18 cellular contexts compared by ENCODE assay signal in the genomic region with DNA sequence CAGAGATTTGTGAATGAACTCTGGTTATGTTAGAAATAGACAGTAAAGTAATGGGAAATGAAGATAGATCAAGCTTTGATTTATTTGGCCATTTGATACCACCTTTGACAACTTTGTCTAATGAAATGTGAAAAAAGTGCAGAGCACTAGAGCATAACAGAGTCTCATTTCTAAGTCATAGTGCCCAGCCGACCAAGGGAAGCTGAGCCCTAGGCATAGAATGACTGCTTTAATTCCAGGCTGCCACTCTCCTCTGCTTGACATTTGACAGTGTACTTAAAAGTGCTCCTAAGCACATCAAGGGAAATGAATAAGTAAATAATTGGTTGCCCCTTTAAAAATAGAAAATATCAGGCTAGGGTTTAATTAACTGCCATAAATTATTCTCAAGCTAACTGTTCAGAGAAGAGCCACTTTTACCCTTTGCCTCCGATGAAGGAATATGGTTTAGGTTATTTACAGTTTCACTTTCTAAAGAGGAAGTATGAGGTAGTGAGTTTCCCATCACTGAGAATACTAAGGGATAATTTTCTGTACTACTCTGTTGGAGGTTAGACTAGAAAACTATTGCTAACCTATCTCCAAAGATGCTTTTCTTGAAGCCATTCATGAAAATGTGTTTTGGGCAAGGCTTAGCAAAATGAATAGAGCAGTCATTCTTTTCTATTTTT.
DNase-seq lines count a peak whose midpoint lies in the region; ATAC-seq, FAIRE-seq and TF ChIP-seq lines count a peak whose summit lies in the region.
"Had no signal": no experiment of that assay in that cellular context is flagged by ENCODE, and none has a peak within 500 bp of the region (broad histone marks: within the 10 kb centered on the region; RNA-seq: fewer than 3 reads in every experiment).

No MANE protein-coding gene starts in this region.

- no peak for FAIRE-seq in H54 (lab: Jason Lieb, UNC)
- FAIRE-seq: colon had no signal

- no peak overlapping the region for H4K91ac ChIP-seq in H9 (ENCODE audit: insufficient read length, low read depth, low read length)

- no peak overlapping the region for H3K4ac ChIP-seq in H9 (ENCODE audit: low read depth, low read length)

- no peaks in the 10 kb centered on the region; a peak in 1 of 5 replicates for H3K9me3 Mint-ChIP-seq in H9
- H3K9me3 Mint-ChIP-seq: activated CD4-positive, alpha-beta memory T cell treated with anti-CD3 and anti-CD28 coated beads, Interleukin-2, amount 10 ng/mL, durations not matched to agents 7 days and 5 days; activated T-helper 1 cell treated with anti-CD3 and anti-CD28 coated beads, Interleukin-12 subunit alpha, Interleukin-12 subunit beta, Interleukin-2, Interleukin-4 antibody, amounts not matched to agents 30 ng/mL and 10 ng/mL and 1 ng/mL, durations not matched to agents 14 hours and 24 hours and 36 hours; neural crest cell had no signal

- no peak overlapping the region for H3K4me3 Mint-ChIP-seq in H9
- H3K4me3 Mint-ChIP-seq: activated CD4-positive, alpha-beta memory T cell treated with anti-CD3 and anti-CD28 coated beads, Interleukin-2, amount 10 ng/mL, durations not matched to agents 7 days and 5 days; activated T-helper 1 cell treated with anti-CD3 and anti-CD28 coated beads, Interleukin-12 subunit alpha, Interleukin-12 subunit beta, Interleukin-2, Interleukin-4 antibody, amounts not matched to agents 30 ng/mL and 10 ng/mL and 1 ng/mL, durations not matched to agents 14 hours and 24 hours and 36 hours; neural crest cell had no signal

- H3K4me3 ChIP-seq in BLaER1 treated with 17β-estradiol and CSF1 and Interleukin-3, amounts not matched to agents 10 nM and 100 nM = peak overlapping the region in 3 of 10 experiments; percentile 19 to 30 (median 28); a peak in 3 of 20 replicates
- H3K4me3 ChIP-seq: gastroesophageal sphincter, SJSA1 had no signal

- H3K4me2 ChIP-seq in BLaER1 treated with 17β-estradiol and CSF1 and Interleukin-3, amounts not matched to agents 10 nM and 100 nM = peak overlapping the region; percentile 30 to 74 (median 46); a peak in 19 of 22 replicates
- no peak overlapping the region for H3K4me2 ChIP-seq in H9 (ENCODE audit: insufficient read depth, insufficient read length, low read length)

- H3K27me3 ChIP-seq in BLaER1 treated with 17β-estradiol and CSF1 and Interleukin-3, amounts not matched to agents 10 nM and 100 nM = no peaks in the 10 kb centered on the region
- no peaks in the 10 kb centered on the region for H3K27me3 ChIP-seq in H9 (ENCODE audit: insufficient read depth, low read length)
- H3K27me3 ChIP-seq: gastroesophageal sphincter, SJSA1 had no signal

- no peak overlapping the region for H3K14ac ChIP-seq in H9 (ENCODE audit: insufficient read depth, low read length)

- no peak overlapping the region for H2BK5ac ChIP-seq in H9 (ENCODE audit: insufficient read length, low read length)

- H2BK12ac ChIP-seq in H9 (ENCODE audit: insufficient read length, low read depth, low read length) = no peak overlapping the region

- H3K18ac ChIP-seq in H9 (ENCODE audit: insufficient read length, low read depth, low read length) = no peak overlapping the region

- no peak overlapping the region for H3T11ph ChIP-seq in H9 (ENCODE audit: low read length)

- no peak overlapping the region for H2BK120ac ChIP-seq in H9 (ENCODE audit: low read depth, low read length, poor library complexity, severe bottlenecking)

- no peaks in the 10 kb centered on the region for H3K27me3 Mint-ChIP-seq in H9 (ENCODE audit: low read depth)
- H3K27me3 Mint-ChIP-seq: activated CD4-positive, alpha-beta memory T cell treated with anti-CD3 and anti-CD28 coated beads, Interleukin-2, amount 10 ng/mL, durations not matched to agents 7 days and 5 days had no signal

- no peak overlapping the region for H3K23ac ChIP-seq in H9 (ENCODE audit: insufficient read length, low read depth, low read length)

- H3K79me1 ChIP-seq in H9 (ENCODE audit: insufficient read depth, low read depth, low read length, poor library complexity, severe bottlenecking) = no peaks in the 10 kb centered on the region

- H3K23me2 ChIP-seq in H9 (ENCODE audit: insufficient read length, low read depth, low read length, poor library complexity, severe bottlenecking) = no peaks in the 10 kb centered on the region

- H3K27ac ChIP-seq in BLaER1 treated with 17β-estradiol and CSF1 and Interleukin-3, amounts not matched to agents 10 nM and 100 nM = peak overlapping the region in 2 of 11 experiments; percentile 35 to 39; a peak in 3 of 22 replicates
- H3K27ac ChIP-seq in H9 (ENCODE audit: insufficient read length, low read depth, low read length) = no peak overlapping the region
- H3K27ac ChIP-seq: gastroesophageal sphincter, SJSA1 had no signal

- no peak overlapping the region for H2AK5ac ChIP-seq in H9 (ENCODE audit: insufficient read length, low read length)

- peak; percentile 29 for DNase-seq in NOMO-1 treated with DMSO at 0.1 percent for 48 hours (lab: John Stamatoyannopoulos, UW; ENCODE audit: unreplicated experiment)
- DNase-seq in left kidney (ENCODE audit: low read depth, low spot score) = peak; percentile 88
- no peak for DNase-seq in H54 (ENCODE audit: insufficient read length, low spot score)
- no peak for DNase-seq in A172 (ENCODE audit: low spot score)
- no peak for DNase-seq in H9
- DNase-seq in NCI-H1930 (lab: John Stamatoyannopoulos, UW) = no peak
- DNase-seq: activated CD4-positive, alpha-beta memory T cell treated with anti-CD3 and anti-CD28 coated beads, Interleukin-2, amount 10 ng/mL, durations not matched to agents 7 days and 5 days; GF-D8; mammary epithelial cell; NCI-H345; retina had no signal

- no CpG with 5 or more reads among the region's 2 CpGs for WGBS in H9 (ENCODE audit: extremely low coverage, insufficient read length, low lambda C conversion rate)

- no peak overlapping the region for H2BK20ac ChIP-seq in H9 (ENCODE audit: low read depth, low read length, poor library complexity, severe bottlenecking)

- no peak overlapping the region for H2BK15ac ChIP-seq in H9 (ENCODE audit: low read depth, low read length)

- ATAC-seq in GM19351 (IDR thresholded peaks at IDR 0.05; ENCODE audit: unreplicated experiment) = peak; percentile 48
- ATAC-seq: gastroesophageal sphincter had no signal

- TF ChIP-seq POLR2A in H54 (IDR thresholded peaks at IDR 0.05; ENCODE audit: low read depth, low read length) = no peak

- H3K27ac Mint-ChIP-seq in H9 = no peak overlapping the region
- H3K27ac Mint-ChIP-seq: activated CD4-positive, alpha-beta memory T cell treated with anti-CD3 and anti-CD28 coated beads, Interleukin-2, amount 10 ng/mL, durations not matched to agents 7 days and 5 days; activated T-helper 1 cell treated with anti-CD3 and anti-CD28 coated beads, Interleukin-12 subunit alpha, Interleukin-12 subunit beta, Interleukin-2, Interleukin-4 antibody, amounts not matched to agents 30 ng/mL and 10 ng/mL and 1 ng/mL, durations not matched to agents 14 hours and 24 hours and 36 hours had no signal

- no peaks in the 10 kb centered on the region for H3K36me3 ChIP-seq in BLaER1 treated with 17β-estradiol and CSF1 and Interleukin-3, amounts not matched to agents 10 nM and 100 nM
- H3K36me3 ChIP-seq: gastroesophageal sphincter, SJSA1 had no signal

- H3K36me3 Mint-ChIP-seq in H9 (ENCODE audit: insufficient read depth in 1 of 3, low read depth in 3 of 3) = no peaks in the 10 kb centered on the region; a peak in 1 of 7 replicates

- TF ChIP-seq CTCF in H9 (conservative IDR thresholded peaks at IDR 0.05) = no peak

- H3K9ac ChIP-seq in BLaER1 treated with 17β-estradiol and CSF1 and Interleukin-3, amounts not matched to agents 10 nM and 100 nM = peak overlapping the region in 4 of 11 experiments; percentile 3 to 24 (median 12); a peak in 3 of 22 replicates
- H3K9ac ChIP-seq in H9 (ENCODE audit: extremely low read depth, insufficient read length, low read length) = no peak overlapping the region

- no peak overlapping the region for H3K56ac ChIP-seq in H9 (ENCODE audit: insufficient read length, low read depth, low read length)

- no peaks in the 10 kb centered on the region for H3K9me3 ChIP-seq in BLaER1 treated with 17β-estradiol and CSF1 and Interleukin-3, amounts not matched to agents 10 nM and 100 nM (replicated peaks in 1 of 11)
- H3K9me3 ChIP-seq in H9 (ENCODE audit: control insufficient read depth, low read depth, low read length) = no peaks in the 10 kb centered on the region
- H3K9me3 ChIP-seq: gastroesophageal sphincter, SJSA1 had no signal

- H2AFZ ChIP-seq in H9 (ENCODE audit: low read length) = no peak overlapping the region

- peaks cover 24 to 26% of the 10 kb centered on the region in 2 experiments for H3K4me1 Mint-ChIP-seq in H9
- H3K4me1 Mint-ChIP-seq: activated CD4-positive, alpha-beta memory T cell treated with anti-CD3 and anti-CD28 coated beads, Interleukin-2, amount 10 ng/mL, durations not matched to agents 7 days and 5 days; neural crest cell had no signal

- no peak overlapping the region for H4K5ac ChIP-seq in H9 (ENCODE audit: insufficient read length, low read depth, low read length)

- H4K20me1 ChIP-seq in BLaER1 treated with 17β-estradiol and CSF1 and Interleukin-3, amounts not matched to agents 10 nM and 100 nM = no peaks in the 10 kb centered on the region
- no peaks in the 10 kb centered on the region for H4K20me1 ChIP-seq in H9 (ENCODE audit: control insufficient read depth, insufficient read depth, insufficient read length)

- no peak overlapping the region for H4K8ac ChIP-seq in H9 (replicated peaks; ENCODE audit: insufficient read length, low read depth, low read length)

- H3K4me1 ChIP-seq in BLaER1 treated with 17β-estradiol and CSF1 and Interleukin-3, amounts not matched to agents 10 nM and 100 nM = peaks cover 13 to 32% (median 27%) of the 10 kb centered on the region in 10 experiments
- H3K4me1 ChIP-seq in H9 (ENCODE audit: insufficient read depth, low read length) = peaks cover 15% of the 10 kb centered on the region; the same call in 1 of the 2 replicates
- H3K4me1 ChIP-seq: gastroesophageal sphincter, SJSA1 had no signal

- H3K79me2 ChIP-seq in H9 (ENCODE audit: insufficient read depth, low read length) = no peaks in the 10 kb centered on the region

Comparison
In these comparisons a context has a peak if more than half of its experiments do, and no peak if none do; other contexts are left out.
1. DNase-seq: peak in NOMO-1 treated with DMSO at 0.1 percent for 48 hours (single experiment) and left kidney (single experiment); none in H54 (single experiment), A172 (single experiment), H9 (single experiment) and NCI-H1930 (0 of 2).